In the genomic region with DNA sequence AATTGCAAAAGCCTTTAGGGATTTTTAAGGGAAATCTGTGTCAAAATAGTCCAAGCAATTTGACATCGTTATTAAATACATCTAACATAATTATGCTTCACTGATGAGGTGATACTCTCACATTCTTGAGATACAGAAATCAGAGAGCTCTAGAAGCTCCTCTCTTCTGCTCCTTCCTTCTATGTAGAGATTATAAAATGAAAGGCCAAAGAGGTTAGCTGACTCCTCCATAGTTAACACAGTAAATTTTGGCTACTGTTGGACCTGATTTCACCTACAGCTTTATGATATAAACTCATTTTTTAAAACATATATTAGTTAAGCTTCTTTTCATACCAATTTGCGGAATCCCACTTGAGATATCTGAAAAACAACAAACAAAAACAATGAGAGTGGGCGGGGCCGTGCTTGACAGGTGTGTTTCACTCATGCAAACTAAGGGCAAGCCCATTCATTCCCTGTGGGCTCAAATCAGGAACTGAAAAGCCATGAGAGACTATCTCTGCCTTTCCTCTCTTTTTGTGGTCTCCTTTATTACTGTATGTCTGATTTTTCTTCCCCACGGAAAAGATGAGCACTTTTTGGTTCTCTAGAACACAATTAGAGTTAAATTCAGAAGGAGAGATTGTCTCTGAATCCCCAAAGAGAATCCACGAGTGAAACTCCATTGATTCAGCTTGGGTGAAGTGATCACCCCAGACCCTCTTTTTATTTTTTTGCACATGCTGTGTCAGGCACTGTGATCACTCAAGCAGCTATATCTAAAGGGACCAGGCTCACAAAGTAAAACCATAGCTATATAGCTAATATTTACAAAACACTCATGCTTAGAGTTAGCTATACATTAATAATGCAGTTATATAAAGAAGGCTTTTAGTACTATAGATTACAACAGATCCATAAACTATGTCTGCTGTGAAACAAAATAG, we compare ENCODE assay signal across 12 cellular contexts.
DNase-seq lines count a peak whose midpoint lies in the region; ATAC-seq lines count a peak whose summit lies in the region.
"Had no signal": no experiment of that assay in that cellular context is flagged by ENCODE, and none has a peak within 500 bp of the region (broad histone marks: within the 10 kb centered on the region; RNA-seq: fewer than 3 reads in every experiment).

No MANE protein-coding gene starts in this region.

- H3K4me1 Mint-ChIP-seq in activated T-cell treated with anti-CD3 and anti-CD28 coated beads, Interleukin-2, amount 50 U/mL, for 24 hours (ENCODE audit: low read depth): peaks cover 20% of the 10 kb centered on the region
- peaks cover 6% of the 10 kb centered on the region for H3K4me1 Mint-ChIP-seq in stimulated activated memory B cell treated with anti-CD40 and anti-IgM and Interleukin-4, amounts not matched to agents 10 μg/mL and 1 μg/mL and 100 μg/mL, for 72 hours

- H3K36me3 Mint-ChIP-seq in activated T-cell treated with anti-CD3 and anti-CD28 coated beads, Interleukin-2, amount 50 U/mL, for 24 hours (ENCODE audit: low read depth): peaks cover 84% of the 10 kb centered on the region
- H3K36me3 Mint-ChIP-seq in stimulated activated memory B cell treated with anti-CD40 and anti-IgM and Interleukin-4, amounts not matched to agents 10 μg/mL and 1 μg/mL and 100 μg/mL, for 72 hours: no peaks in the 10 kb centered on the region

- H3K9me3 Mint-ChIP-seq in activated T-cell treated with anti-CD3 and anti-CD28 coated beads, Interleukin-2, amount 50 U/mL, for 24 hours: no peaks in the 10 kb centered on the region
- no peaks in the 10 kb centered on the region for H3K9me3 Mint-ChIP-seq in stimulated activated memory B cell treated with anti-CD40 and anti-IgM and Interleukin-4, amounts not matched to agents 10 μg/mL and 1 μg/mL and 100 μg/mL, for 72 hours
- H3K9me3 Mint-ChIP-seq: HFFc6, nephron had no signal

- ATAC-seq in GM21786 (IDR thresholded peaks at IDR 0.05; ENCODE audit: unreplicated experiment) (peak; percentile 91), HG03159 (IDR thresholded peaks at IDR 0.05; ENCODE audit: unreplicated experiment) (peak; percentile 74)
- peak; percentile 67 for ATAC-seq in stimulated activated memory B cell treated with anti-CD40 and anti-IgM and Interleukin-4, amounts not matched to agents 10 μg/mL and 1 μg/mL and 100 μg/mL, for 72 hours

- no peak overlapping the region for H3K4me3 Mint-ChIP-seq in activated T-cell treated with anti-CD3 and anti-CD28 coated beads, Interleukin-2, amount 50 U/mL, for 24 hours
- no peak overlapping the region for H3K4me3 Mint-ChIP-seq in stimulated activated memory B cell treated with anti-CD40 and anti-IgM and Interleukin-4, amounts not matched to agents 10 μg/mL and 1 μg/mL and 100 μg/mL, for 72 hours
- H3K4me3 Mint-ChIP-seq: HFFc6, nephron had no signal

- no peak for DNase-seq in activated T-cell treated with anti-CD3 and anti-CD28 coated beads, Interleukin-2, amount 50 U/mL, for 24 hours
- no peak for DNase-seq in activated T-cell treated with anti-CD3 and anti-CD28 coated beads for 4 hours
- DNase-seq in NCI-H446 treated with DMSO at 0.1 percent for 48 hours (lab: John Stamatoyannopoulos, UW): no peak
- no peak for DNase-seq in stimulated activated CD4-positive, alpha-beta T cell treated with anti-CD3 and anti-CD28 coated beads, Interleukin-4, amount 100 ng/mL, for 24 hours
- no peak for DNase-seq in DMS79 (lab: John Stamatoyannopoulos, UW)
- DNase-seq: HFFc6, NCI-H82, T-helper 2 cell had no signal

- no peaks in the 10 kb centered on the region for H3K27me3 Mint-ChIP-seq in activated T-cell treated with anti-CD3 and anti-CD28 coated beads, Interleukin-2, amount 50 U/mL, for 24 hours
- peaks cover 11% of the 10 kb centered on the region for H3K27me3 Mint-ChIP-seq in stimulated activated memory B cell treated with anti-CD40 and anti-IgM and Interleukin-4, amounts not matched to agents 10 μg/mL and 1 μg/mL and 100 μg/mL, for 72 hours

- peak overlapping the region; percentile 40 for H3K27ac Mint-ChIP-seq in activated T-cell treated with anti-CD3 and anti-CD28 coated beads, Interleukin-2, amount 50 U/mL, for 24 hours
- no peak overlapping the region for H3K27ac Mint-ChIP-seq in stimulated activated memory B cell treated with anti-CD40 and anti-IgM and Interleukin-4, amounts not matched to agents 10 μg/mL and 1 μg/mL and 100 μg/mL, for 72 hours
- H3K27ac Mint-ChIP-seq: HFFc6, nephron had no signal
